23 cellular contexts compared by ENCODE assay signal in the genomic region with DNA sequence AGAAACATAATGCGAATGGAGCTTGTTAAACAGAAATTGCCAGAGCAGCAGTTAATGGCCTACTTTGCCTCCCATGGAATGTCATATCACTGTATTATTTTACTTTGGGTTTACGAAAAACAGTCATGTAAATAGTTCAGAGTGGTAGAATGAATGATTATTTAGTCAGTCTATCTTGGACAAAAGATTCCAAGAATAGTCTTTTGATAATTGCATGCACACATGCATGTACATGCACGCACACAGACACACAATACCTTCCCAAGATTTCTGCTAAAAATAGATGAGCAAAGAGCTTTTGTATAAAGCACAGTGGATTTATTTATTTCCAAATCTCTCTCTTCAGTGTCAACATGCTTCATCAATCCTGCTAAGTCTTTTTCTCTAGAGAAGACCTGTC.
DNase-seq lines count a peak whose midpoint lies in the region; ATAC-seq, FAIRE-seq and TF ChIP-seq lines count a peak whose summit lies in the region.
"Had no signal": no experiment of that assay in that cellular context is flagged by ENCODE, and none has a peak within 500 bp of the region (broad histone marks: within the 10 kb centered on the region; RNA-seq: fewer than 3 reads in every experiment).

No MANE protein-coding gene starts in this region.

- no peaks in the 10 kb centered on the region for H3K9me3 ChIP-seq in CD4-positive, alpha-beta memory T cell (ENCODE audit: control insufficient read depth in 1 of 2, low read length in 2 of 2)
- H3K9me3 ChIP-seq: SJSA1 had no signal

- H3K27me3 Mint-ChIP-seq in osteocyte (ENCODE audit: unreplicated experiment): no peaks in the 10 kb centered on the region
- no peaks in the 10 kb centered on the region for H3K27me3 Mint-ChIP-seq in CD4-positive, alpha-beta memory T cell

- peak overlapping the region; percentile 75 for H3K27ac Mint-ChIP-seq in osteocyte (ENCODE audit: unreplicated experiment)
- no peak overlapping the region for H3K27ac Mint-ChIP-seq in CD4-positive, alpha-beta memory T cell

- POLR2A ChIA-PET in CD4-positive, alpha-beta memory T cell (lab: Charles Lee; ENCODE audit: partially characterized antibody): no interaction called here

- H3K4me3 Mint-ChIP-seq in osteocyte (ENCODE audit: unreplicated experiment): no peak overlapping the region
- H3K4me3 Mint-ChIP-seq in CD4-positive, alpha-beta memory T cell: no peak overlapping the region

- FAIRE-seq in D721Med (lab: Jason Lieb, UNC): peak; percentile 75
- no peak for FAIRE-seq in bronchial epithelial cell (lab: Jason Lieb, UNC)
- FAIRE-seq: GM19239, H1 had no signal

- H3K36me3 Mint-ChIP-seq in osteocyte (ENCODE audit: unreplicated experiment): no peaks in the 10 kb centered on the region
- H3K36me3 Mint-ChIP-seq in CD4-positive, alpha-beta memory T cell: no peaks in the 10 kb centered on the region

- CTCF ChIA-PET in CD4-positive, alpha-beta memory T cell (lab: Charles Lee; ENCODE audit: partially characterized antibody): no interaction called here

- H3K4me3 ChIP-seq in bronchial epithelial cell (ENCODE audit: low read depth, low read length): no peak overlapping the region
- H3K4me3 ChIP-seq in epithelial cell of esophagus (ENCODE audit: low read length): no peak overlapping the region
- no peak overlapping the region for H3K4me3 ChIP-seq in CD4-positive, alpha-beta memory T cell (ENCODE audit: low read length in 2 of 2)
- H3K4me3 ChIP-seq: SJSA1 had no signal

- H3K4me1 Mint-ChIP-seq in osteocyte (ENCODE audit: unreplicated experiment): peaks cover 34% of the 10 kb centered on the region
- H3K4me1 Mint-ChIP-seq in CD4-positive, alpha-beta memory T cell: no peaks in the 10 kb centered on the region

- no peaks in the 10 kb centered on the region for H3K4me1 ChIP-seq in CD4-positive, alpha-beta memory T cell (ENCODE audit: insufficient read depth, low read length)
- H3K4me1 ChIP-seq: SJSA1 had no signal

- ATAC-seq in HG03457 (IDR thresholded peaks at IDR 0.05; ENCODE audit: unreplicated experiment) (no peak), GM21786 (IDR thresholded peaks at IDR 0.05; ENCODE audit: unreplicated experiment) (no peak)
- ATAC-seq: HCT116 had no signal

- TF ChIP-seq CTCF in D721Med (IDR thresholded peaks at IDR 0.05; ENCODE audit: insufficient read depth, missing control alignments) (no peak), bronchial epithelial cell (IDR thresholded peaks at IDR 0.05; ENCODE audit: insufficient read depth, low read length, severe bottlenecking) (no peak), epithelial cell of esophagus (IDR thresholded peaks at IDR 0.05; ENCODE audit: insufficient read depth, low read depth, low read length, missing control alignments) (no peak), osteocyte (IDR thresholded peaks at IDR 0.05) (no peak)

- intact Hi-C loops in CD4-positive, alpha-beta memory T cell (cut with micrococcal nuclease): no loop called here

- no peaks in the 10 kb centered on the region for H3K36me3 ChIP-seq in bronchial epithelial cell (ENCODE audit: control insufficient read depth, insufficient read depth, low read length)
- H3K36me3 ChIP-seq in CD4-positive, alpha-beta memory T cell (ENCODE audit: insufficient read depth, low read length): no peaks in the 10 kb centered on the region
- H3K36me3 ChIP-seq: SJSA1 had no signal

- no peak overlapping the region for H3K27ac ChIP-seq in CD4-positive, alpha-beta memory T cell (ENCODE audit: low read depth, low read length)
- H3K27ac ChIP-seq: SJSA1 had no signal

- H3K9me3 Mint-ChIP-seq in osteocyte (ENCODE audit: unreplicated experiment): no peaks in the 10 kb centered on the region
- H3K9me3 Mint-ChIP-seq in CD4-positive, alpha-beta memory T cell: peaks cover 0 to 2% (median 0%) of the 10 kb centered on the region in 8 donors

- DNase-seq in D721Med (ENCODE audit: insufficient read length, low spot score) (no peak), bronchial epithelial cell (ENCODE audit: low read depth) (peak; percentile 32), epithelial cell of esophagus (ENCODE audit: low read depth) (peak; percentile 17), osteocyte (ENCODE audit: extremely low spot score, unreplicated experiment) (no peak)
- DNase-seq in CD4-positive, alpha-beta memory T cell: no peak
- no peak for DNase-seq in NK-92 treated with Interleukin-12 subunit alpha and Interleukin-12 subunit beta, amount 100 ng/mL, for 24 hours (lab: John Stamatoyannopoulos, UW)
- DNase-seq: AML-193, C1 segment of cervical spinal cord, EL, GF-D8, Karpas-422, MV-4-11, NCI-H187, NCI-H2107, NCI-H226, NCI-H510A treated with DMSO at 0.1 percent for 48 hours, NCI-H82 had no signal

- H3K27me3 ChIP-seq in bronchial epithelial cell (ENCODE audit: control insufficient read depth, insufficient read depth, low read length): no peaks in the 10 kb centered on the region
- no peaks in the 10 kb centered on the region for H3K27me3 ChIP-seq in CD4-positive, alpha-beta memory T cell (ENCODE audit: insufficient read depth, low read length)
- H3K27me3 ChIP-seq: SJSA1 had no signal

Comparison
In these comparisons a context has a peak if more than half of its experiments do, and no peak if none do; other contexts are left out.
1. DNase-seq: peak in bronchial epithelial cell (single experiment) and epithelial cell of esophagus (single experiment); none in D721Med (single experiment), osteocyte (single experiment), CD4-positive, alpha-beta memory T cell (0 of 5) and NK-92 treated with Interleukin-12 subunit alpha and Interleukin-12 subunit beta, amount 100 ng/mL, for 24 hours (single experiment).